ENCODE assay signal across 9 cellular contexts in genomic region chr3:120177907-120178306, GRCh38.
DNase-seq lines count a peak whose midpoint lies in the region; ATAC-seq and TF ChIP-seq lines count a peak whose summit lies in the region.
"Had no signal": no experiment of that assay in that cellular context is flagged by ENCODE, and none has a peak within 500 bp of the region (broad histone marks: within the 10 kb centered on the region; RNA-seq: fewer than 3 reads in every experiment).

No MANE protein-coding gene starts in this region.

- no peaks in the 10 kb centered on the region for H3K4me1 ChIP-seq in parathyroid adenoma
- no peaks in the 10 kb centered on the region for H3K4me1 ChIP-seq in CD4-positive, alpha-beta memory T cell (ENCODE audit: insufficient read depth, low read length)

- no peak for ATAC-seq in HG03108 (IDR thresholded peaks at IDR 0.05; ENCODE audit: unreplicated experiment)
- no peak for ATAC-seq in GM21737 (IDR thresholded peaks at IDR 0.05; ENCODE audit: unreplicated experiment)

- no peak overlapping the region for H3K4me3 ChIP-seq in GM12865 (ENCODE audit: low read depth, low read length)
- no peak overlapping the region for H3K4me3 ChIP-seq in parathyroid adenoma (ENCODE audit: low read depth, low read length)
- no peak overlapping the region for H3K4me3 ChIP-seq in CD4-positive, alpha-beta memory T cell (ENCODE audit: low read length in 2 of 2)
- H3K4me3 ChIP-seq: stomach had no signal

- H3K9ac ChIP-seq in parathyroid adenoma = no peak overlapping the region

- H3K27me3 Mint-ChIP-seq in CD4-positive, alpha-beta memory T cell = peaks cover 0 to 4% of the 10 kb centered on the region in 2 donors

- no peaks in the 10 kb centered on the region for H3K4me1 Mint-ChIP-seq in CD4-positive, alpha-beta memory T cell

- peak overlapping the region; percentile 79 for H2AFZ ChIP-seq in parathyroid adenoma

- no peak for TF ChIP-seq CTCF in GM12865 (IDR thresholded peaks at IDR 0.05; ENCODE audit: insufficient read depth, low read depth, low read length, missing control alignments)
- no peak for TF ChIP-seq CTCF in parathyroid adenoma (IDR thresholded peaks at IDR 0.05)

- H3K79me2 ChIP-seq in parathyroid adenoma = no peaks in the 10 kb centered on the region

- no peaks in the 10 kb centered on the region for H3K9me3 ChIP-seq in parathyroid adenoma (ENCODE audit: control insufficient read depth, low read length)
- no peaks in the 10 kb centered on the region for H3K9me3 ChIP-seq in CD4-positive, alpha-beta memory T cell (ENCODE audit: control insufficient read depth in 1 of 2, low read length in 2 of 2)
- H3K9me3 ChIP-seq: stomach had no signal

- H3K4me2 ChIP-seq in parathyroid adenoma (ENCODE audit: low read length) = no peak overlapping the region

- H3K27ac Mint-ChIP-seq in CD4-positive, alpha-beta memory T cell = no peak overlapping the region

- no peaks in the 10 kb centered on the region for H3K36me3 ChIP-seq in parathyroid adenoma (ENCODE audit: control insufficient read depth, insufficient read depth, low read length)
- H3K36me3 ChIP-seq in CD4-positive, alpha-beta memory T cell (ENCODE audit: insufficient read depth, low read length) = no peaks in the 10 kb centered on the region
- H3K36me3 ChIP-seq: stomach had no signal

- H3K27me3 ChIP-seq in parathyroid adenoma (ENCODE audit: control insufficient read depth, insufficient read depth, low read length) = no peaks in the 10 kb centered on the region
- H3K27me3 ChIP-seq in CD4-positive, alpha-beta memory T cell (ENCODE audit: insufficient read depth, low read length) = no peaks in the 10 kb centered on the region
- H3K27me3 ChIP-seq: stomach had no signal

- CTCF ChIA-PET in HEK293T (lab: Yijun Ruan, JAX) = no interaction called here
- CTCF ChIA-PET in CD4-positive, alpha-beta memory T cell (lab: Charles Lee; ENCODE audit: partially characterized antibody) = interaction anchor here (1.2 to 4.1 kb wide), 3 partner anchors 19 to 285 kb away, joined by 3 to 15 read pairs (median 4); no protein-coding TSS in a partner anchor

- H3K36me3 Mint-ChIP-seq in CD4-positive, alpha-beta memory T cell = no peaks in the 10 kb centered on the region

- DNase-seq in GM12865 (ENCODE audit: low read depth) (peak; percentile 9), NCI-H146 treated with DMSO at 0.1 percent for 48 hours (lab: John Stamatoyannopoulos, UW; ENCODE audit: unreplicated experiment) (peak; percentile 80), astrocyte of the hippocampus (ENCODE audit: low read depth, low spot score) (peak; percentile 15), HEK293T (ENCODE audit: extremely low spot score) (no peak)
- DNase-seq in CD4-positive, alpha-beta memory T cell = no peak
- DNase-seq: stomach had no signal

- H3K4me3 Mint-ChIP-seq in CD4-positive, alpha-beta memory T cell = no peak overlapping the region

- no peak overlapping the region for H3K27ac ChIP-seq in parathyroid adenoma
- no peak overlapping the region for H3K27ac ChIP-seq in CD4-positive, alpha-beta memory T cell (ENCODE audit: low read depth, low read length)

- H3K9me3 Mint-ChIP-seq in CD4-positive, alpha-beta memory T cell = no peaks in the 10 kb centered on the region

- POLR2A ChIA-PET in HEK293T (lab: Yijun Ruan, JAX) = interaction anchor here (0.6 to 4.0 kb wide), 3 partner anchors 18 to 83 kb away, joined by 3 to 45 read pairs (median 5); partner anchors contain the start of gene GSK3B
- POLR2A ChIA-PET in CD4-positive, alpha-beta memory T cell (lab: Charles Lee; ENCODE audit: partially characterized antibody) = no interaction called here

- intact Hi-C loops in CD4-positive, alpha-beta memory T cell (cut with micrococcal nuclease) = no loop called here

TF ChIP-seq in HEK293T, 16 proteins besides CTCF, POLR2A, EP300 and RAD21:
- no peak for TF ChIP-seq L3MBTL2 (conservative IDR thresholded peaks at IDR 0.05)
- TF ChIP-seq TARDBP (IDR thresholded peaks at IDR 0.05) = no peak
- no peak for TF ChIP-seq HDGF (IDR thresholded peaks at IDR 0.05; ENCODE audit: borderline replicate concordance)
- no peak for TF ChIP-seq NFRKB (IDR thresholded peaks at IDR 0.05)
- no peak for TF ChIP-seq BHLHE40 (IDR thresholded peaks at IDR 0.05; ENCODE audit: borderline replicate concordance)
- no peak for TF ChIP-seq FOXA1 (IDR thresholded peaks at IDR 0.05)
- no peak for TF ChIP-seq ARNT (IDR thresholded peaks at IDR 0.05)
- no peak for TF ChIP-seq LEF1 (IDR thresholded peaks at IDR 0.05; ENCODE audit: borderline replicate concordance)
- TF ChIP-seq SP1 (IDR thresholded peaks at IDR 0.05) = no peak
TF ChIP-seq in HEK293T: peak in this region for 0.

Comparison
In these comparisons a context has a peak if more than half of its experiments do, and no peak if none do; other contexts are left out.
1. DNase-seq: peak in GM12865 (single experiment), NCI-H146 treated with DMSO at 0.1 percent for 48 hours (single experiment) and astrocyte of the hippocampus (single experiment); none in HEK293T (single experiment) and CD4-positive, alpha-beta memory T cell (0 of 5).